18 cellular contexts compared by ENCODE assay signal in genomic region chr1:179794669-179795068, GRCh38. TPM values are rescaled to one million over a fixed set of nuclear protein-coding genes. Genes with fewer than 3 reads are reported as not detected.
DNase-seq lines count a peak whose midpoint lies in the region; ATAC-seq and TF ChIP-seq lines count a peak whose summit lies in the region.
"Had no signal": no experiment of that assay in that cellular context is flagged by ENCODE, and none has a peak within 500 bp of the region (broad histone marks: within the 10 kb centered on the region; RNA-seq: fewer than 3 reads in every experiment).

No MANE protein-coding gene starts in this region.

- no peak overlapping the region for H2AFZ ChIP-seq in trophoblast cell (ENCODE audit: insufficient read depth, low read length, poor library complexity)

- H3K18ac ChIP-seq in trophoblast cell (ENCODE audit: low read length): no peak overlapping the region

- no peak overlapping the region for H2BK120ac ChIP-seq in trophoblast cell (ENCODE audit: insufficient read depth, low read length, poor library complexity)

- H3K27me3 ChIP-seq in trophoblast cell (ENCODE audit: insufficient read depth, low read length): no peaks in the 10 kb centered on the region
- H3K27me3 ChIP-seq: esophagus squamous epithelium had no signal

- no peaks in the 10 kb centered on the region for H3K79me2 ChIP-seq in trophoblast cell (ENCODE audit: control insufficient read depth, insufficient read depth, low read length, poor library complexity)

- no peaks in the 10 kb centered on the region for H3K4me1 ChIP-seq in trophoblast cell (ENCODE audit: control insufficient read depth in 1 of 2, insufficient read depth in 2 of 2, low read length in 2 of 2)
- H3K4me1 ChIP-seq: esophagus squamous epithelium had no signal

- H3K4me3 ChIP-seq in trophoblast cell (ENCODE audit: low read depth, low read length): no peak overlapping the region
- H3K4me3 ChIP-seq: esophagus squamous epithelium had no signal

- H3K9ac ChIP-seq in trophoblast cell (ENCODE audit: low read length): no peak overlapping the region

- H3K79me1 ChIP-seq in trophoblast cell (ENCODE audit: low read length): no peaks in the 10 kb centered on the region

- H3K36me3 ChIP-seq in trophoblast cell (ENCODE audit: control insufficient read depth in 1 of 2, insufficient read depth in 2 of 2, low read length in 2 of 2): no peaks in the 10 kb centered on the region
- H3K36me3 ChIP-seq: esophagus squamous epithelium had no signal

- H4K12ac ChIP-seq in trophoblast cell (ENCODE audit: low read depth, low read length): no peak overlapping the region

- no peak overlapping the region for H2BK12ac ChIP-seq in trophoblast cell (ENCODE audit: low read length)

- no peak overlapping the region for H3K4ac ChIP-seq in trophoblast cell (ENCODE audit: low read depth, low read length)

- no CpG with 5 or more reads among the region's 4 CpGs for WGBS in trophoblast cell (ENCODE audit: extremely low coverage, insufficient coverage, insufficient read length)

- DNase-seq in NOMO-1 treated with DMSO at 0.1 percent for 48 hours (lab: John Stamatoyannopoulos, UW; ENCODE audit: unreplicated experiment) (peak; percentile 11), NOMO-1 treated with dmso at 0.1 percent for 144 hours (lab: John Stamatoyannopoulos, UW; ENCODE audit: unreplicated experiment) (no peak), SKM-1 (lab: John Stamatoyannopoulos, UW; ENCODE audit: unreplicated experiment) (peak; percentile 76), glomerular visceral epithelial cell (ENCODE audit: extremely low spot score) (peak; percentile 79), trophoblast cell (peak; percentile 24 to 58), GM10266 (ENCODE audit: extremely low spot score) (no peak), NCI-H187 treated with DMSO at 0.1 percent for 48 hours (lab: John Stamatoyannopoulos, UW) (no peak)
- DNase-seq: activated CD4-positive, alpha-beta T cell treated with anti-CD3 and anti-CD28 coated beads, Interleukin-2, amount 10 ng/mL, durations not matched to agents 7 days and 5 days; activated naive CD4-positive, alpha-beta T cell treated with Interleukin-2 at 50 U/mL for 16 hours; DMS79; esophagus squamous epithelium; hippocampal formation; naive thymus-derived CD4-positive, alpha-beta T cell; NCI-H1105 treated with DMSO at 0.1 percent for 48 hours; SHP77 treated with DMSO at 0.1 percent for 48 hours; T1000 had no signal

- H3K4me2 ChIP-seq in trophoblast cell (ENCODE audit: low read length): no peak overlapping the region

- no peak for TF ChIP-seq CTCF in GM10266 (IDR thresholded peaks at IDR 0.05; ENCODE audit: control insufficient read depth, insufficient read depth, low read depth, missing control alignments)

- H4K91ac ChIP-seq in trophoblast cell (ENCODE audit: low read depth, low read length): no peak overlapping the region

- H2BK5ac ChIP-seq in trophoblast cell (ENCODE audit: low read depth, low read length, poor library complexity): no peak overlapping the region

- H3K27ac ChIP-seq in trophoblast cell (ENCODE audit: low read depth, low read length): no peak overlapping the region
- H3K27ac ChIP-seq: esophagus squamous epithelium had no signal

- H3K23ac ChIP-seq in trophoblast cell (ENCODE audit: low read length): no peak overlapping the region

- no peak overlapping the region for H3K14ac ChIP-seq in trophoblast cell (ENCODE audit: low read length)

- no peaks in the 10 kb centered on the region for H3K9me3 ChIP-seq in trophoblast cell (ENCODE audit: insufficient read depth, low read depth, low read length)
- H3K9me3 ChIP-seq: esophagus squamous epithelium had no signal

- H2AK5ac ChIP-seq in trophoblast cell (ENCODE audit: low read length): no peak overlapping the region

- ATAC-seq in GM18867 (IDR thresholded peaks at IDR 0.05; ENCODE audit: unreplicated experiment): no peak
- ATAC-seq: naive thymus-derived CD4-positive, alpha-beta T cell had no signal

- H4K8ac ChIP-seq in trophoblast cell (ENCODE audit: low read depth, low read length): no peak overlapping the region

RNA-seq across cellular contexts. Expression of gene FAM163A, which starts 51.6 kb away (rescaled TPM):
- not detected in 2 replicates for polyA plus RNA-seq in trophoblast cell (2013)
- polyA plus RNA-seq: IgD-negative memory B cell had no signal

Comparison
In these comparisons a context has a peak if more than half of its experiments do, and no peak if none do; other contexts are left out.
1. DNase-seq: peak in NOMO-1 treated with DMSO at 0.1 percent for 48 hours (single experiment), SKM-1 (single experiment), glomerular visceral epithelial cell (single experiment) and trophoblast cell (2 of 2); none in NOMO-1 treated with dmso at 0.1 percent for 144 hours (single experiment), GM10266 (single experiment) and NCI-H187 treated with DMSO at 0.1 percent for 48 hours (single experiment).